14 cellular contexts compared by ENCODE assay signal in genomic region chr10:9825491-9826018, GRCh38.
DNase-seq lines count a peak whose midpoint lies in the region; ATAC-seq and TF ChIP-seq lines count a peak whose summit lies in the region.
"Had no signal": no experiment of that assay in that cellular context is flagged by ENCODE, and none has a peak within 500 bp of the region (broad histone marks: within the 10 kb centered on the region; RNA-seq: fewer than 3 reads in every experiment).

No MANE protein-coding gene starts in this region.

- ATAC-seq in GM23338 (no peak; the same call in 2 of the 3 replicates), HG02610 (IDR thresholded peaks at IDR 0.05; ENCODE audit: unreplicated experiment) (no peak), GM21515 (IDR thresholded peaks at IDR 0.05; ENCODE audit: unreplicated experiment) (no peak)

- H3K36me3 ChIP-seq in GM23338 (ENCODE audit: insufficient read depth) (no peaks in the 10 kb centered on the region), trophoblast cell (ENCODE audit: control insufficient read depth in 1 of 2, insufficient read depth in 2 of 2, low read length in 2 of 2) (no peaks in the 10 kb centered on the region), breast epithelium (no peaks in the 10 kb centered on the region)

- TF ChIP-seq CTCF in GM23338 (conservative IDR thresholded peaks at IDR 0.05; ENCODE audit: low read depth in 2 of 2) (no peak), fibroblast of pulmonary artery (IDR thresholded peaks at IDR 0.05; ENCODE audit: low read length, missing control alignments) (no peak), breast epithelium (IDR thresholded peaks at IDR 0.05) (no peak)

- H3K23ac ChIP-seq in trophoblast cell (ENCODE audit: low read length) = no peak overlapping the region

- H3K79me1 ChIP-seq in trophoblast cell (ENCODE audit: low read length) = peaks cover 1% of the 10 kb centered on the region

- TF ChIP-seq POLR2A in breast epithelium (IDR thresholded peaks at IDR 0.05) = no peak

- H3K9me3 ChIP-seq in trophoblast cell (ENCODE audit: insufficient read depth, low read depth, low read length) (no peaks in the 10 kb centered on the region), breast epithelium (no peaks in the 10 kb centered on the region)

- H3K14ac ChIP-seq in trophoblast cell (ENCODE audit: low read length) = no peak overlapping the region

- no peaks in the 10 kb centered on the region for H3K4me1 ChIP-seq in GM23338 (ENCODE audit: insufficient read depth)
- H3K4me1 ChIP-seq in trophoblast cell (ENCODE audit: control insufficient read depth in 1 of 2, insufficient read depth in 2 of 2, low read length in 2 of 2) = peaks cover 5 to 6% of the 10 kb centered on the region in 2 experiments
- H3K4me1 ChIP-seq in breast epithelium = no peaks in the 10 kb centered on the region

- no peaks in the 10 kb centered on the region for H3K27me3 Mint-ChIP-seq in GM23338 (ENCODE audit: insufficient read depth, low read depth, poor library complexity)
- H3K27me3 Mint-ChIP-seq: activated naive CD4-positive, alpha-beta T cell treated with anti-CD3 and anti-CD28 coated beads, Interleukin-2, amount 10 ng/mL, durations not matched to agents 7 days and 5 days had no signal

- H2BK12ac ChIP-seq in trophoblast cell (ENCODE audit: low read length) = no peak overlapping the region

- H2BK120ac ChIP-seq in trophoblast cell (ENCODE audit: insufficient read depth, low read length, poor library complexity) = peak overlapping the region; percentile 11

- H2BK5ac ChIP-seq in trophoblast cell (ENCODE audit: low read depth, low read length, poor library complexity) = no peak overlapping the region

- DNase-seq in GM23338 (ENCODE audit: low spot score) (peak; percentile 3), OCI-M2 (lab: John Stamatoyannopoulos, UW; ENCODE audit: unreplicated experiment) (peak; percentile 71), fibroblast of pulmonary artery (ENCODE audit: low read depth) (peak; percentile 43), trophoblast cell (peak; percentile 97 to 98), breast epithelium (ENCODE audit: low spot score in 2 of 2) (no peak)
- DNase-seq in activated effector memory CD4-positive, alpha-beta T cell treated with Interleukin-2 at 50 U/mL for 16 hours = no peak
- DNase-seq: activated CD8-positive, alpha-beta memory T cell treated with anti-CD3 and anti-CD28 coated beads for 24 hours; activated naive CD4-positive, alpha-beta T cell treated with anti-CD3 and anti-CD28 coated beads, Interleukin-2, amount 10 ng/mL, durations not matched to agents 7 days and 5 days; H7; NCI-H345; T1000 had no signal

- H2AFZ ChIP-seq in GM23338 (peak overlapping the region; percentile 94), trophoblast cell (ENCODE audit: insufficient read depth, low read length, poor library complexity) (no peak overlapping the region)

- H3K27me3 ChIP-seq in GM23338 (ENCODE audit: insufficient read depth) (no peaks in the 10 kb centered on the region), trophoblast cell (ENCODE audit: insufficient read depth, low read length) (no peaks in the 10 kb centered on the region), breast epithelium (no peaks in the 10 kb centered on the region)

- H3K4me3 ChIP-seq in GM23338 (no peak overlapping the region), fibroblast of pulmonary artery (replicated peaks; ENCODE audit: low read depth, low read length) (no peak overlapping the region), trophoblast cell (ENCODE audit: low read depth, low read length) (no peak overlapping the region), breast epithelium (no peak overlapping the region)
- H3K4me3 ChIP-seq: coronary artery had no signal

- no peak overlapping the region for H4K91ac ChIP-seq in trophoblast cell (ENCODE audit: low read depth, low read length)

- intact Hi-C loops in breast epithelium (cut with DNase I; ENCODE audit: low total_unique reads) = no loop called here

- H3K4me1 Mint-ChIP-seq in GM23338 = peaks cover 5% of the 10 kb centered on the region
- H3K4me1 Mint-ChIP-seq: activated naive CD4-positive, alpha-beta T cell treated with anti-CD3 and anti-CD28 coated beads, Interleukin-2, amount 10 ng/mL, durations not matched to agents 7 days and 5 days had no signal

- no peak overlapping the region for H3K4me2 ChIP-seq in GM23338
- H3K4me2 ChIP-seq in trophoblast cell (ENCODE audit: low read length) = no peak overlapping the region

- no peak overlapping the region for H3K18ac ChIP-seq in trophoblast cell (ENCODE audit: low read length)

- H4K8ac ChIP-seq in trophoblast cell (ENCODE audit: low read depth, low read length) = no peak overlapping the region

- no peak overlapping the region for H2AK5ac ChIP-seq in trophoblast cell (ENCODE audit: low read length)

- WGBS in trophoblast cell (ENCODE audit: extremely low coverage, insufficient coverage, insufficient read length) = no CpG with 5 or more reads among the region's 8 CpGs

- H3K27ac ChIP-seq in GM23338 (ENCODE audit: low read depth) (no peak overlapping the region), trophoblast cell (ENCODE audit: low read depth, low read length) (no peak overlapping the region), breast epithelium (no peak overlapping the region)
- H3K27ac ChIP-seq: coronary artery had no signal

- no peaks in the 10 kb centered on the region for H3K9me3 Mint-ChIP-seq in GM23338
- H3K9me3 Mint-ChIP-seq: activated naive CD4-positive, alpha-beta T cell treated with anti-CD3 and anti-CD28 coated beads, Interleukin-2, amount 10 ng/mL, durations not matched to agents 7 days and 5 days had no signal

- H3K4me3 Mint-ChIP-seq in GM23338 = no peak overlapping the region
- H3K4me3 Mint-ChIP-seq: activated naive CD4-positive, alpha-beta T cell treated with anti-CD3 and anti-CD28 coated beads, Interleukin-2, amount 10 ng/mL, durations not matched to agents 7 days and 5 days had no signal

- no peak overlapping the region for H4K12ac ChIP-seq in trophoblast cell (ENCODE audit: low read depth, low read length)

- H3K79me2 ChIP-seq in GM23338 (replicated peaks; ENCODE audit: insufficient read depth) = no peaks in the 10 kb centered on the region
- no peaks in the 10 kb centered on the region for H3K79me2 ChIP-seq in trophoblast cell (ENCODE audit: control insufficient read depth, insufficient read depth, low read length, poor library complexity)

- H3K4ac ChIP-seq in trophoblast cell (ENCODE audit: low read depth, low read length) = no peak overlapping the region

- H3F3A ChIP-seq in GM23338 (replicated peaks; ENCODE audit: low read depth) = no peaks in the 10 kb centered on the region

- H3K27ac Mint-ChIP-seq in GM23338 = 0 out of 2 replicates have a peak overlapping the region, but pooled peaks have one; percentile 51
- H3K27ac Mint-ChIP-seq: activated naive CD4-positive, alpha-beta T cell treated with anti-CD3 and anti-CD28 coated beads, Interleukin-2, amount 10 ng/mL, durations not matched to agents 7 days and 5 days had no signal

- H3K9me2 ChIP-seq in GM23338 (ENCODE audit: insufficient read depth) = no peaks in the 10 kb centered on the region

- no peaks in the 10 kb centered on the region for H4K20me1 ChIP-seq in GM23338 (replicated peaks; ENCODE audit: insufficient read depth)

- no peaks in the 10 kb centered on the region for H3K36me3 Mint-ChIP-seq in GM23338 (ENCODE audit: low read depth)
- H3K36me3 Mint-ChIP-seq: activated naive CD4-positive, alpha-beta T cell treated with anti-CD3 and anti-CD28 coated beads, Interleukin-2, amount 10 ng/mL, durations not matched to agents 7 days and 5 days had no signal

- no peak overlapping the region for H3K9ac ChIP-seq in trophoblast cell (ENCODE audit: low read length)

TF ChIP-seq in GM23338, 12 proteins besides CTCF, POLR2A, EP300 and RAD21 (continues in another document):
- no peak for TF ChIP-seq ETS1 (IDR thresholded peaks at IDR 0.05)

Comparison
In these comparisons a context has a peak if more than half of its experiments do, and no peak if none do; other contexts are left out.
1. DNase-seq: peak in GM23338 (single experiment), OCI-M2 (single experiment), fibroblast of pulmonary artery (single experiment) and trophoblast cell (2 of 2); none in activated effector memory CD4-positive, alpha-beta T cell treated with Interleukin-2 at 50 U/mL for 16 hours (single experiment) and breast epithelium (0 of 2).